ENCODE assay signal across 8 cellular contexts in genomic region chr1:167442142-167442848, GRCh38.
DNase-seq lines count a peak whose midpoint lies in the region; FAIRE-seq and TF ChIP-seq lines count a peak whose summit lies in the region.

No MANE protein-coding gene starts in this region.

- H3K4me1 ChIP-seq in Loucy (ENCODE audit: insufficient read depth, low read length, poor library complexity, severe bottlenecking) (peaks cover 2% of the 10 kb centered on the region), parathyroid adenoma (no peaks in the 10 kb centered on the region), transverse colon (peaks cover 0 to 21% (median 15%) of the 10 kb centered on the region in 4 donors)

- intact Hi-C loops in transverse colon (cut with DNase I; ENCODE audit: low total_unique reads) = loop anchor here (5.0 kb wide), 2 partner anchors 175 to 375 kb away; no protein-coding TSS in a partner anchor

- no peak overlapping the region for H2AFZ ChIP-seq in Loucy (ENCODE audit: low read length)
- no peak overlapping the region for H2AFZ ChIP-seq in parathyroid adenoma

- peak; percentile 16 for TF ChIP-seq EP300 in transverse colon (IDR thresholded peaks at IDR 0.05; ENCODE audit: low read depth)

- H3K9me2 ChIP-seq in Loucy (replicated peaks; ENCODE audit: low read depth, low read length) = no peaks in the 10 kb centered on the region

- H3K9me3 ChIP-seq in Loucy (ENCODE audit: insufficient read depth, low read depth, low read length) (no peaks in the 10 kb centered on the region), parathyroid adenoma (ENCODE audit: control insufficient read depth, low read length) (no peaks in the 10 kb centered on the region), transverse colon (no peaks in the 10 kb centered on the region)

- H3K4me2 ChIP-seq in Loucy (ENCODE audit: low read depth, low read length, poor library complexity, severe bottlenecking) = no peak overlapping the region
- no peak overlapping the region for H3K4me2 ChIP-seq in parathyroid adenoma (ENCODE audit: low read length)

- H3K4me3 ChIP-seq in H7 (ENCODE audit: insufficient read depth, low read depth, low read length) = no peak overlapping the region
- H3K4me3 ChIP-seq in Loucy (ENCODE audit: low read length, poor library complexity, severe bottlenecking) = no peak overlapping the region
- H3K4me3 ChIP-seq in parathyroid adenoma (ENCODE audit: low read depth, low read length) = no peak overlapping the region
- no peak overlapping the region for H3K4me3 ChIP-seq in transverse colon

- H3K9ac ChIP-seq in Loucy (ENCODE audit: low read depth, low read length, poor library complexity, severe bottlenecking) (no peak overlapping the region), parathyroid adenoma (no peak overlapping the region)

- DNase-seq in H7 (peak; percentile 93), SK-MEL-5 (ENCODE audit: low read depth, low spot score) (peak; percentile 89), germinal center (ENCODE audit: low spot score) (peak; percentile 90), transverse colon (peak; percentile 96)
- peak; percentile 85 for DNase-seq in activated gamma-delta T cell treated with anti-CD3 and anti-CD28 coated beads, Interleukin-2, amount 50 U/mL, for 16 hours (ENCODE audit: low read depth)

- peaks cover 23% of the 10 kb centered on the region for H4K20me1 ChIP-seq in Loucy (ENCODE audit: insufficient read depth, low read length, poor library complexity, severe bottlenecking)

- in situ Hi-C loops in SK-MEL-5 (cut with HindIII; ENCODE audit: low pct_unique_long_range_greater_than_20kb, low sequenced_read_pairs) (no loop called here), transverse colon (cut with MboI; ENCODE audit: low pct_ligation_motif_present in 1 of 4, low pct_unique_long_range_greater_than_20kb in 1 of 4, low sequenced_read_pairs in 3 of 4) (loop anchor here (5.0 to 25.0 kb wide), 7 partner anchors 175 to 555 kb away; partner anchors contain the start of gene TADA1 (in 1 of the 4))

- H3K27ac ChIP-seq in parathyroid adenoma (no peak overlapping the region), transverse colon (peak overlapping the region; percentile 51 to 82 (median 76))

- H3F3A ChIP-seq in Loucy (ENCODE audit: low read depth) = no peaks in the 10 kb centered on the region; the same call in 1 of the 2 replicates

- 54 to 60% methylated on average over 1 to 12 of the region's 12 CpGs for WGBS in transverse colon (ENCODE audit: low coverage in 1 of 2), 2 donors

- TF ChIP-seq CTCF in Loucy (conservative IDR thresholded peaks at IDR 0.05; ENCODE audit: low read length) = peak; percentile 93
- peak; percentile 64 for TF ChIP-seq CTCF in parathyroid adenoma (IDR thresholded peaks at IDR 0.05)
- peak; percentile 82 to 92 (median 85) for TF ChIP-seq CTCF in transverse colon (IDR thresholded peaks at IDR 0.05)

- FAIRE-seq in G401.6 (lab: Jason Lieb, UNC) = peak; percentile 87

- H3K27me3 ChIP-seq in H7 (ENCODE audit: control insufficient read depth, insufficient read depth, low read length) = peaks cover 37% of the 10 kb centered on the region
- H3K27me3 ChIP-seq in Loucy (ENCODE audit: insufficient read depth, low read length, poor library complexity, severe bottlenecking) = no peaks in the 10 kb centered on the region
- H3K27me3 ChIP-seq in parathyroid adenoma (ENCODE audit: control insufficient read depth, insufficient read depth, low read length) = no peaks in the 10 kb centered on the region
- peaks cover 9% of the 10 kb centered on the region for H3K27me3 ChIP-seq in transverse colon

- H3K36me3 ChIP-seq in H7 (replicated peaks; ENCODE audit: control insufficient read depth, insufficient read depth, low read length) = no peaks in the 10 kb centered on the region
- peaks cover 55% of the 10 kb centered on the region; the same call in 1 of the 2 replicates for H3K36me3 ChIP-seq in Loucy (ENCODE audit: insufficient read depth, low read length)
- no peaks in the 10 kb centered on the region for H3K36me3 ChIP-seq in parathyroid adenoma (ENCODE audit: control insufficient read depth, insufficient read depth, low read length)
- no peaks in the 10 kb centered on the region for H3K36me3 ChIP-seq in transverse colon

- TF ChIP-seq POLR2A in transverse colon (IDR thresholded peaks at IDR 0.05) = no peak

- H3K79me2 ChIP-seq in Loucy (ENCODE audit: insufficient read depth, low read length) (peaks cover 25% of the 10 kb centered on the region; the same call in 1 of the 2 replicates), parathyroid adenoma (no peaks in the 10 kb centered on the region)
